In the genomic region with DNA sequence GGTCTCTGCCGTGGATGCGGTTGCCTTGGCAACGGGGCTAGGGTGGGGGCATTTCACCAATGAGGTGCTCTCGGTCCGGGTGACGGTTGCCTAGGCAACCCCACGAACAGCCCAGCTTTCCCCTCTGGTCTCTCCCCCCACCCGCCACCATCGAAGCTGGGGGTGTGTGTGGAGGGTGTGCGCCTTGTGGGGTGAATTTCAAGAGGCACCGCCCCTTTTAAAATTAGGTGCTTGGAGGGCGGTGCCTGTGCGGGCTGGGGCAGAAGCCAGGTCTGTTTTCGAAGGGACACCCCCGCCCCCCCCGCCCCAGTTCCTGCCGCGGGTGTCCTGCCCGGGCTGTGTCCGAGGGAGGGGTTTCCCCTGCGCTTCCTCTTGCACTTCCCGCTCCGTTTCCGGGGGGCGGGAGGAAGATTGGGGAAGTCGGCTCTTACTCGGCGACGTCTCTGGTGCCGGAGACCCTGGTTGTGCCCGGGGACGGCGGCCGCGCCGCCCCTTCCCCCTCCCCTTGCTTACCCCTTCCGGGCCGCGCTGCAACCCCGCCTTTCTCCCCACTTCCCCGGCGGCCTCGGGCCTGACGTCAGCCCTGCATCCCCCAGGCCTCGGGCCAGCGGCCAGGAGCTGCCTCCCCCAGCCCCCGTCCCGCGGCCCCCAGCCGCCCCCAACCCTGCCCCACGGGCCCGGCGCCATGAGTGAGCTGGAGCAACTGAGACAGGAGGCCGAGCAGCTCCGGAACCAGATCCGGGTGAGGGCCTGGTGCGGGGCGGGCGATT, we compare ENCODE assay signal across 8 cellular contexts. TPM values are rescaled to one million over a fixed set of nuclear protein-coding genes. Genes with fewer than 3 reads are reported as not detected.
DNase-seq lines count a peak whose midpoint lies in the region; ATAC-seq and TF ChIP-seq lines count a peak whose summit lies in the region.

No MANE protein-coding gene starts in this region.

- intact Hi-C loops in mucosa of descending colon (cut with DNase I, micrococcal nuclease) = no loop called here

- H3K9me3 ChIP-seq in mucosa of descending colon = no peaks in the 10 kb centered on the region

- DNase-seq in NK-92 (lab: John Stamatoyannopoulos, UW; ENCODE audit: unreplicated experiment) (peak; percentile 68), epidermal melanocyte (ENCODE audit: insufficient read length, low spot score) (peak; percentile 68), mucosa of descending colon (peak; percentile 79 to 95 (median 84)), NCI-H345 treated with DMSO at 0.1 percent for 48 hours (lab: John Stamatoyannopoulos, UW; ENCODE audit: unreplicated experiment) (no peak)
- peak; percentile 85 for DNase-seq in activated CD8-positive, alpha-beta memory T cell treated with anti-CD3 and anti-CD28 coated beads, Interleukin-2, amount 50 U/mL, for 48 hours
- DNase-seq in stimulated activated CD8-positive, alpha-beta memory T cell treated with anti-CD3 and anti-CD28 coated beads, Interleukin-2, amount 100 ng/mL, for 48 hours (ENCODE audit: low read depth in 2 of 2) = peak; percentile 68 to 78

- peak; percentile 24 for TF ChIP-seq POLR2A in GM10847 (IDR thresholded peaks at IDR 0.05; ENCODE audit: extremely low read depth, insufficient read length)

- ATAC-seq in HG02642 (IDR thresholded peaks at IDR 0.05; ENCODE audit: poor library complexity, unreplicated experiment) = peak; percentile 30
- peak; percentile 41 for ATAC-seq in mucosa of descending colon

- peaks cover 9% of the 10 kb centered on the region for H3K36me3 ChIP-seq in mucosa of descending colon (ENCODE audit: low read depth)

- TF ChIP-seq CTCF in mucosa of descending colon (IDR thresholded peaks at IDR 0.05) = no peak

- H3K4me3 ChIP-seq in mucosa of descending colon = peak overlapping the region; percentile 90

- no peaks in the 10 kb centered on the region for H3K4me1 ChIP-seq in mucosa of descending colon (ENCODE audit: low read depth)

RNA-seq across cellular contexts. Expression of gene GNB2, which starts 2.2 kb away (rescaled TPM):
- total RNA-seq in mucosa of descending colon = 100 to 1,000 TPM; 197 to 257 (median 232) TPM

RNA-seq across cellular contexts. Expression of gene GIGYF1, which starts 18.3 kb away (rescaled TPM):
- 10 to 100 TPM; 34.6 to 49.8 (median 48.1) TPM for total RNA-seq in mucosa of descending colon

RNA-seq across cellular contexts. Expression of gene ACTL6B, which starts 19.5 kb away (rescaled TPM):
- total RNA-seq in mucosa of descending colon = 1 to 10 TPM in 1 of 3 donors, not detected in 2; 1.2 TPM

RNA-seq across cellular contexts. Expression of gene POP7, which starts 30.2 kb away (rescaled TPM):
- 10 to 100 TPM; 24.8 to 28.9 (median 26.8) TPM for total RNA-seq in mucosa of descending colon

RNA-seq across cellular contexts. Expression of gene TFR2, which starts 34.4 kb away (rescaled TPM):
- total RNA-seq in mucosa of descending colon = 1 to 10 TPM in 2 of 3 donors, under 1 TPM in 1; 0.57 to 1.2 (median 1.1) TPM
